ENCODE assay signal across 1 cellular context in the genomic region with DNA sequence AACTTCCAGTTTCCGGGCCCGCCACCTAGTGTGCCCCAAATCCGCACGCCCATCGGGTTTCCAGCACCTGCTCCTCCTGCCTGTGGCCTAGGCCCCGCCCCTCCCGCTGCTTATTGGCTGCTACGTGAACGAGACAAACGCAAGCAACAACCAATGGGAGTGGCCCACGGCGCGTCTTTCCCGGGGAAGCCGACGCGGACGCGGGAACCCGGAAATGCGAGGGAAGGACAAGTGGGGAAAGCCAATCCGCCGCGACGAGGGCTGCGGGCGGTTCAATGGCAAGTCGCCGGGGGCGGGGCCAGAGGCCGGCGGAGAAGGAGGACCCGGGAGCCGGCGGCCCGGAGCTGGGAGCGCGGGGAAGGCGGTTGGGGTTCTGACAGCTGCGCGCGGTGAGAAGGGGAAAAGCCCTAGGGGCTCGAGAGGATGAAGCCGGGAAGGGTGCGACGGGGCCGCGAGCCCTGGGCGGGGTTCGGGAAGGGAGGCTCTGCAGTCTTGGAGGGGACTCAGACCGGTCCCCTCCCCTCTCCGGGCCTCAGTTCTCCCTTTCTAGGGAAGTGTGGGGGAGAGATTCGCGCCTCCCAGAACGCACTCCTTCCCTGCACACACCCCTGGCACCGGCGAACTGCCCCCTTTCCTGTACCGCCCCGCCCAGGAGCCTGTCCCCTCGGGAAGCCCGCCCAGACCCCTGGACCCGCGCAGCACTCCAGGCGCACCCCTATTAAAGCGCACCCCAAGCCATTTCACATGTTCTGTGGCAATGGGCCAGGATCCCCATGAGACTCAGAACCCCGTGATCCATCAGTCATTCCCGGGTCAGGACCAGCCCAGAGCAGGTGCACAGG.
TF ChIP-seq lines count a peak whose summit lies in the region.

A gene (plus strand): TSS at position 305 of the 842 bp plus-strand sequence. CDS start 1,696 bp downstream, outside the sequence.

TF ChIP-seq in HepG2, 621 proteins besides CTCF, POLR2A, EP300 and RAD21 (continued from another document and continues in another):
- TF ChIP-seq ZFP41 (CRISPR knock-in tag; IDR thresholded peaks at IDR 0.05; ENCODE audit: borderline replicate concordance) (no peak), MLLT10 (CRISPR knock-in tag; IDR thresholded peaks at IDR 0.05) (no peak), ZNF260 (CRISPR knock-in tag; IDR thresholded peaks at IDR 0.05; ENCODE audit: borderline replicate concordance, low read depth) (no peak), CCDC6 (CRISPR knock-in tag; IDR thresholded peaks at IDR 0.05) (no peak), ZNF672 (CRISPR knock-in tag; IDR thresholded peaks at IDR 0.05) (no peak), MED1 (CRISPR knock-in tag; IDR thresholded peaks at IDR 0.05) (peak; percentile 34), ZNF567 (CRISPR knock-in tag; IDR thresholded peaks at IDR 0.05; ENCODE audit: borderline replicate concordance) (no peak), ZNF329 (CRISPR knock-in tag; IDR thresholded peaks at IDR 0.05; ENCODE audit: low read depth) (no peak), ZNF136 (CRISPR knock-in tag; IDR thresholded peaks at IDR 0.05; ENCODE audit: low read depth) (0 out of 2 replicates have a peak, but pooled peaks have one; percentile 42), HMG20A (CRISPR knock-in tag; IDR thresholded peaks at IDR 0.05; ENCODE audit: borderline replicate concordance) (no peak), SMAD3 (CRISPR knock-in tag; IDR thresholded peaks at IDR 0.05) (no peak), ZNF709 (CRISPR knock-in tag; IDR thresholded peaks at IDR 0.05) (no peak), KDM5A (IDR thresholded peaks at IDR 0.05; ENCODE audit: borderline replicate concordance, low read length) (no peak; the same call in 1 of the 2 replicates), ZNF33A (CRISPR knock-in tag; IDR thresholded peaks at IDR 0.05; ENCODE audit: borderline replicate concordance) (no peak)
- TF ChIP-seq, protein P1, sequence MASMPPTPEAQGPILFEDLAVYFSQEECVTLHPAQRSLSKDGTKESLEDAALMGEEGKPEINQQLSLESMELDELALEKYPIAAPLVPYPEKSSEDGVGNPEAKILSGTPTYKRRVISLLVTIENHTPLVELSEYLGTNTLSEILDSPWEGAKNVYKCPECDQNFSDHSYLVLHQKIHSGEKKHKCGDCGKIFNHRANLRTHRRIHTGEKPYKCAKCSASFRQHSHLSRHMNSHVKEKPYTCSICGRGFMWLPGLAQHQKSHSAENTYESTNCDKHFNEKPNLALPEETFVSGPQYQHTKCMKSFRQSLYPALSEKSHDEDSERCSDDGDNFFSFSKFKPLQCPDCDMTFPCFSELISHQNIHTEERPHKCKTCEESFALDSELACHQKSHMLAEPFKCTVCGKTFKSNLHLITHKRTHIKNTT (CRISPR knock-in tag; IDR thresholded peaks at IDR 0.05): no peak
- TF ChIP-seq, protein P2, sequence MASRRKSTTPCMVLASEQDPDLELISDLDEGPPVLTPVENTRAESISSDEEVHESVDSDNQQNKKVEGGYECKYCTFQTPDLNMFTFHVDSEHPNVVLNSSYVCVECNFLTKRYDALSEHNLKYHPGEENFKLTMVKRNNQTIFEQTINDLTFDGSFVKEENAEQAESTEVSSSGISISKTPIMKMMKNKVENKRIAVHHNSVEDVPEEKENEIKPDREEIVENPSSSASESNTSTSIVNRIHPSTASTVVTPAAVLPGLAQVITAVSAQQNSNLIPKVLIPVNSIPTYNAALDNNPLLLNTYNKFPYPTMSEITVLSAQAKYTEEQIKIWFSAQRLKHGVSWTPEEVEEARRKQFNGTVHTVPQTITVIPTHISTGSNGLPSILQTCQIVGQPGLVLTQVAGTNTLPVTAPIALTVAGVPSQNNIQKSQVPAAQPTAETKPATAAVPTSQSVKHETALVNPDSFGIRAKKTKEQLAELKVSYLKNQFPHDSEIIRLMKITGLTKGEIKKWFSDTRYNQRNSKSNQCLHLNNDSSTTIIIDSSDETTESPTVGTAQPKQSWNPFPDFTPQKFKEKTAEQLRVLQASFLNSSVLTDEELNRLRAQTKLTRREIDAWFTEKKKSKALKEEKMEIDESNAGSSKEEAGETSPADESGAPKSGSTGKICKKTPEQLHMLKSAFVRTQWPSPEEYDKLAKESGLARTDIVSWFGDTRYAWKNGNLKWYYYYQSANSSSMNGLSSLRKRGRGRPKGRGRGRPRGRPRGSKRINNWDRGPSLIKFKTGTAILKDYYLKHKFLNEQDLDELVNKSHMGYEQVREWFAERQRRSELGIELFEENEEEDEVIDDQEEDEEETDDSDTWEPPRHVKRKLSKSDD (CRISPR knock-in tag; IDR thresholded peaks at IDR 0.05; ENCODE audit: low read depth): peak; percentile 46; the same call in 1 of the 2 replicates
- TF ChIP-seq, protein P3, sequence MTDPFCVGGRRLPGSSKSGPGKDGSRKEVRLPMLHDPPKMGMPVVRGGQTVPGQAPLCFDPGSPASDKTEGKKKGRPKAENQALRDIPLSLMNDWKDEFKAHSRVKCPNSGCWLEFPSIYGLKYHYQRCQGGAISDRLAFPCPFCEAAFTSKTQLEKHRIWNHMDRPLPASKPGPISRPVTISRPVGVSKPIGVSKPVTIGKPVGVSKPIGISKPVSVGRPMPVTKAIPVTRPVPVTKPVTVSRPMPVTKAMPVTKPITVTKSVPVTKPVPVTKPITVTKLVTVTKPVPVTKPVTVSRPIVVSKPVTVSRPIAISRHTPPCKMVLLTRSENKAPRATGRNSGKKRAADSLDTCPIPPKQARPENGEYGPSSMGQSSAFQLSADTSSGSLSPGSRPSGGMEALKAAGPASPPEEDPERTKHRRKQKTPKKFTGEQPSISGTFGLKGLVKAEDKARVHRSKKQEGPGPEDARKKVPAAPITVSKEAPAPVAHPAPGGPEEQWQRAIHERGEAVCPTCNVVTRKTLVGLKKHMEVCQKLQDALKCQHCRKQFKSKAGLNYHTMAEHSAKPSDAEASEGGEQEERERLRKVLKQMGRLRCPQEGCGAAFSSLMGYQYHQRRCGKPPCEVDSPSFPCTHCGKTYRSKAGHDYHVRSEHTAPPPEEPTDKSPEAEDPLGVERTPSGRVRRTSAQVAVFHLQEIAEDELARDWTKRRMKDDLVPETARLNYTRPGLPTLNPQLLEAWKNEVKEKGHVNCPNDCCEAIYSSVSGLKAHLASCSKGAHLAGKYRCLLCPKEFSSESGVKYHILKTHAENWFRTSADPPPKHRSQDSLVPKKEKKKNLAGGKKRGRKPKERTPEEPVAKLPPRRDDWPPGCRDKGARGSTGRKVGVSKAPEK (CRISPR knock-in tag; IDR thresholded peaks at IDR 0.05; ENCODE audit: borderline replicate concordance): no peak
- TF ChIP-seq, protein P4, sequence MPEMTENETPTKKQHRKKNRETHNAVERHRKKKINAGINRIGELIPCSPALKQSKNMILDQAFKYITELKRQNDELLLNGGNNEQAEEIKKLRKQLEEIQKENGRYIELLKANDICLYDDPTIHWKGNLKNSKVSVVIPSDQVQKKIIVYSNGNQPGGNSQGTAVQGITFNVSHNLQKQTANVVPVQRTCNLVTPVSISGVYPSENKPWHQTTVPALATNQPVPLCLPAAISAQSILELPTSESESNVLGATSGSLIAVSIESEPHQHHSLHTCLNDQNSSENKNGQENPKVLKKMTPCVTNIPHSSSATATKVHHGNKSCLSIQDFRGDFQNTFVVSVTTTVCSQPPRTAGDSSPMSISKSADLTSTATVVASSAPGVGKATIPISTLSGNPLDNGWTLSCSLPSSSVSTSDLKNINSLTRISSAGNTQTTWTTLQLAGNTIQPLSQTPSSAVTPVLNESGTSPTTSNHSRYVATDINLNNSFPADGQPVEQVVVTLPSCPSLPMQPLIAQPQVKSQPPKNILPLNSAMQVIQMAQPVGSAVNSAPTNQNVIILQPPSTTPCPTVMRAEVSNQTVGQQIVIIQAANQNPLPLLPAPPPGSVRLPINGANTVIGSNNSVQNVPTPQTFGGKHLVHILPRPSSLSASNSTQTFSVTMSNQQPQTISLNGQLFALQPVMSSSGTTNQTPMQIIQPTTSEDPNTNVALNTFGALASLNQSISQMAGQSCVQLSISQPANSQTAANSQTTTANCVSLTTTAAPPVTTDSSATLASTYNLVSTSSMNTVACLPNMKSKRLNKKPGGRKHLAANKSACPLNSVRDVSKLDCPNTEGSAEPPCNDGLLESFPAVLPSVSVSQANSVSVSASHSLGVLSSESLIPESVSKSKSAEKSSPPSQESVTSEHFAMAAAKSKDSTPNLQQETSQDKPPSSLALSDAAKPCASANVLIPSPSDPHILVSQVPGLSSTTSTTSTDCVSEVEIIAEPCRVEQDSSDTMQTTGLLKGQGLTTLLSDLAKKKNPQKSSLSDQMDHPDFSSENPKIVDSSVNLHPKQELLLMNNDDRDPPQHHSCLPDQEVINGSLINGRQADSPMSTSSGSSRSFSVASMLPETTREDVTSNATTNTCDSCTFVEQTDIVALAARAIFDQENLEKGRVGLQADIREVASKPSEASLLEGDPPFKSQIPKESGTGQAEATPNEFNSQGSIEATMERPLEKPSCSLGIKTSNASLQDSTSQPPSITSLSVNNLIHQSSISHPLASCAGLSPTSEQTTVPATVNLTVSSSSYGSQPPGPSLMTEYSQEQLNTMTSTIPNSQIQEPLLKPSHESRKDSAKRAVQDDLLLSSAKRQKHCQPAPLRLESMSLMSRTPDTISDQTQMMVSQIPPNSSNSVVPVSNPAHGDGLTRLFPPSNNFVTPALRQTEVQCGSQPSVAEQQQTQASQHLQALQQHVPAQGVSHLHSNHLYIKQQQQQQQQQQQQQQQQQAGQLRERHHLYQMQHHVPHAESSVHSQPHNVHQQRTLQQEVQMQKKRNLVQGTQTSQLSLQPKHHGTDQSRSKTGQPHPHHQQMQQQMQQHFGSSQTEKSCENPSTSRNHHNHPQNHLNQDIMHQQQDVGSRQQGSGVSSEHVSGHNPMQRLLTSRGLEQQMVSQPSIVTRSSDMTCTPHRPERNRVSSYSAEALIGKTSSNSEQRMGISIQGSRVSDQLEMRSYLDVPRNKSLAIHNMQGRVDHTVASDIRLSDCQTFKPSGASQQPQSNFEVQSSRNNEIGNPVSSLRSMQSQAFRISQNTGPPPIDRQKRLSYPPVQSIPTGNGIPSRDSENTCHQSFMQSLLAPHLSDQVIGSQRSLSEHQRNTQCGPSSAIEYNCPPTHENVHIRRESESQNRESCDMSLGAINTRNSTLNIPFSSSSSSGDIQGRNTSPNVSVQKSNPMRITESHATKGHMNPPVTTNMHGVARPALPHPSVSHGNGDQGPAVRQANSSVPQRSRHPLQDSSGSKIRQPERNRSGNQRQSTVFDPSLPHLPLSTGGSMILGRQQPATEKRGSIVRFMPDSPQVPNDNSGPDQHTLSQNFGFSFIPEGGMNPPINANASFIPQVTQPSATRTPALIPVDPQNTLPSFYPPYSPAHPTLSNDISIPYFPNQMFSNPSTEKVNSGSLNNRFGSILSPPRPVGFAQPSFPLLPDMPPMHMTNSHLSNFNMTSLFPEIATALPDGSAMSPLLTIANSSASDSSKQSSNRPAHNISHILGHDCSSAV (CRISPR knock-in tag; IDR thresholded peaks at IDR 0.05; ENCODE audit: borderline replicate concordance): no peak
- TF ChIP-seq, protein P5, sequence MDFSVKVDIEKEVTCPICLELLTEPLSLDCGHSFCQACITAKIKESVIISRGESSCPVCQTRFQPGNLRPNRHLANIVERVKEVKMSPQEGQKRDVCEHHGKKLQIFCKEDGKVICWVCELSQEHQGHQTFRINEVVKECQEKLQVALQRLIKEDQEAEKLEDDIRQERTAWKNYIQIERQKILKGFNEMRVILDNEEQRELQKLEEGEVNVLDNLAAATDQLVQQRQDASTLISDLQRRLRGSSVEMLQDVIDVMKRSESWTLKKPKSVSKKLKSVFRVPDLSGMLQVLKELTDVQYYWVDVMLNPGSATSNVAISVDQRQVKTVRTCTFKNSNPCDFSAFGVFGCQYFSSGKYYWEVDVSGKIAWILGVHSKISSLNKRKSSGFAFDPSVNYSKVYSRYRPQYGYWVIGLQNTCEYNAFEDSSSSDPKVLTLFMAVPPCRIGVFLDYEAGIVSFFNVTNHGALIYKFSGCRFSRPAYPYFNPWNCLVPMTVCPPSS (IDR thresholded peaks at IDR 0.05): no peak
- TF ChIP-seq, protein P6, sequence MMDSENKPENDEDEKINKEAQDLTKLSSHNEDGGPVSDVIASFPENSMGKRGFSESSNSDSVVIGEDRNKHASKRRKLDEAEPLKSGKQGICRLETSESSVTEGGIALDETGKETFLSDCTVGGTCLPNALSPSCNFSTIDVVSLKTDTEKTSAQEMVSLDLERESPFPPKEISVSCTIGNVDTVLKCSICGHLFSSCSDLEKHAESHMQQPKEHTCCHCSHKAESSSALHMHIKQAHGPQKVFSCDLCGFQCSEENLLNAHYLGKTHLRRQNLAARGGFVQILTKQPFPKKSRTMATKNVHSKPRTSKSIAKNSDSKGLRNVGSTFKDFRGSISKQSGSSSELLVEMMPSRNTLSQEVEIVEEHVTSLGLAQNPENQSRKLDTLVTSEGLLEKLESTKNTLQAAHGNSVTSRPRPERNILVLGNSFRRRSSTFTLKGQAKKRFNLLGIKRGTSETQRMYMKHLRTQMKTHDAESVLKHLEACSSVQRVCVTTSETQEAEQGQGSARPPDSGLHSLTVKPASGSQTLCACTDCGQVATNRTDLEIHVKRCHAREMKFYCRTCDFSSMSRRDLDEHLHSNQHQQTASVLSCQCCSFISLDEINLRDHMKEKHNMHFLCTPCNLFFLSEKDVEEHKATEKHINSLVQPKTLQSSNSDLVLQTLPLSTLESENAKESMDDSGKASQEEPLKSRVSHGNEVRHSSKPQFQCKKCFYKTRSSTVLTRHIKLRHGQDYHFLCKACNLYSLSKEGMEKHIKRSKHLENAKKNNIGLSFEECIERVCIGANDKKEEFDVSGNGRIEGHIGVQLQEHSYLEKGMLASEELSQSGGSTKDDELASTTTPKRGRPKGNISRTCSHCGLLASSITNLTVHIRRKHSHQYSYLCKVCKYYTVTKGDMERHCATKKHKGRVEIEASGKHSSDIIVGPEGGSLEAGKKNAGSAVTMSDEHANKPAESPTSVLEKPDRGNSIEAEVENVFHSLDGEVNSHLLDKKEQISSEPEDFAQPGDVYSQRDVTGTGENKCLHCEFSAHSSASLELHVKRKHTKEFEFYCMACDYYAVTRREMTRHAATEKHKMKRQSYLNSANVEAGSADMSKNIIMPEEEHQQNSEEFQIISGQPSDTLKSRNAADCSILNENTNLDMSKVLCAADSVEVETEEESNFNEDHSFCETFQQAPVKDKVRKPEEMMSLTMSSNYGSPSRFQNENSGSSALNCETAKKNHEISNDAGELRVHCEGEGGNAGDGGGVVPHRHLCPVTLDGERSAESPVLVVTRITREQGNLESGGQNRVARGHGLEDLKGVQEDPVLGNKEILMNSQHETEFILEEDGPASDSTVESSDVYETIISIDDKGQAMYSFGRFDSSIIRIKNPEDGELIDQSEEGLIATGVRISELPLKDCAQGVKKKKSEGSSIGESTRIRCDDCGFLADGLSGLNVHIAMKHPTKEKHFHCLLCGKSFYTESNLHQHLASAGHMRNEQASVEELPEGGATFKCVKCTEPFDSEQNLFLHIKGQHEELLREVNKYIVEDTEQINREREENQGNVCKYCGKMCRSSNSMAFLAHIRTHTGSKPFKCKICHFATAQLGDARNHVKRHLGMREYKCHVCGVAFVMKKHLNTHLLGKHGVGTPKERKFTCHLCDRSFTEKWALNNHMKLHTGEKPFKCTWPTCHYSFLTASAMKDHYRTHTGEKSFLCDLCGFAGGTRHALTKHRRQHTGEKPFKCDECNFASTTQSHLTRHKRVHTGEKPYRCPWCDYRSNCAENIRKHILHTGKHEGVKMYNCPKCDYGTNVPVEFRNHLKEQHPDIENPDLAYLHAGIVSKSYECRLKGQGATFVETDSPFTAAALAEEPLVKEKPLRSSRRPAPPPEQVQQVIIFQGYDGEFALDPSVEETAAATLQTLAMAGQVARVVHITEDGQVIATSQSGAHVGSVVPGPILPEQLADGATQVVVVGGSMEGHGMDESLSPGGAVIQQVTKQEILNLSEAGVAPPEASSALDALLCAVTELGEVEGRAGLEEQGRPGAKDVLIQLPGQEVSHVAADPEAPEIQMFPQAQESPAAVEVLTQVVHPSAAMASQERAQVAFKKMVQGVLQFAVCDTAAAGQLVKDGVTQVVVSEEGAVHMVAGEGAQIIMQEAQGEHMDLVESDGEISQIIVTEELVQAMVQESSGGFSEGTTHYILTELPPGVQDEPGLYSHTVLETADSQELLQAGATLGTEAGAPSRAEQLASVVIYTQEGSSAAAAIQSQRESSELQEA (CRISPR knock-in tag; IDR thresholded peaks at IDR 0.05; ENCODE audit: not compliant biosample characterization): peak; percentile 24
